Comparison of ENCODE assay signal across 25 cellular contexts in the genomic region with DNA sequence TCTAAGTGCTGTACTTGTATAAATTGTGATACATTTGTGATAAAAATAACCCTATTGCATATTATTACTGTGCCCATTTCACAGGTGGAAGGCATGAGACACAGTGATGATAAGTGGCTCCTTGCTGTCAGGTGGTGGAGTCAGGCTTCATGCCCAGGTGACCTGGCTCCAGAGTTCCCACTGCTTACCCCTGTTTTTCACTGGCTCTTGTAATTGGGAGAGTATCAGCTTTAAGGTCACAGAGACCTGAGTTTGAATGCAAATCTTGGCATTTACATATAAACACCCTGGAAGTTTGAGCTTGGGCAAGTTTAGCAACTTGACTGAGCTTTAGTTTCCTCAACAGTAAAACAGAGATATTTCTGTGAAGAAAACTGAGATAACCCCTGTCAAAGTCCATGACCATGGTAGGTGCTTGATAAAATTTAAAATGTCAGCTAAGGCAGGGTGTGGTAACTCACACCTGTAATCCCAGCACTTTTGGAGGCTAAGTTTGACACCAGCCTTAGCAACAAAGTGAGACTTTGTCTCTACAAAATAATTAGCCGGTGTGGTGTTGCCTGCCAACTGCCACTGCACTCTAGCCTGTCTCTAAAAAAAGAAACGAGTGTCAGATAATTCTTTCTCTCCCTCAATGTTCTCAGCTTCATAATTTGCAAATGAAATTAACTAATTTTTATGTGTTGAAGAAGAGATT. TPM values are rescaled to one million over a fixed set of nuclear protein-coding genes. Genes with fewer than 3 reads are reported as not detected.
DNase-seq lines count a peak whose midpoint lies in the region; ATAC-seq and TF ChIP-seq lines count a peak whose summit lies in the region.
"Had no signal": no experiment of that assay in that cellular context is flagged by ENCODE, and none has a peak within 500 bp of the region (broad histone marks: within the 10 kb centered on the region; RNA-seq: fewer than 3 reads in every experiment).

No MANE protein-coding gene starts in this region.

- H3K27ac Mint-ChIP-seq in H9, result peak overlapping the region; percentile 24 to 89 (median 81)
- H3K27ac Mint-ChIP-seq in endodermal cell, result peak overlapping the region; percentile 41
- peak overlapping the region in 1 of 10 donors; percentile 17 for H3K27ac Mint-ChIP-seq in naive thymus-derived CD8-positive, alpha-beta T cell
- no peak overlapping the region for H3K27ac Mint-ChIP-seq in CD14-positive monocyte
- H3K27ac Mint-ChIP-seq: activated CD4-positive, alpha-beta memory T cell treated with anti-CD3 and anti-CD28 coated beads for 36 hours; memory B cell had no signal

- H3K79me2 ChIP-seq in H9 (ENCODE audit: insufficient read depth, low read length) (no peaks in the 10 kb centered on the region), trophoblast cell (ENCODE audit: control insufficient read depth, insufficient read depth, low read length, poor library complexity) (no peaks in the 10 kb centered on the region)

- no peak overlapping the region for H3T11ph ChIP-seq in H9 (ENCODE audit: low read length)

- H3K9me3 Mint-ChIP-seq in H9 (peaks cover 0 to 3% of the 10 kb centered on the region in 2 experiments; a peak in 1 of 5 replicates), endodermal cell (peaks cover 6% of the 10 kb centered on the region), CD14-positive monocyte (peaks cover 0 to 5% (median 3%) of the 10 kb centered on the region in 7 donors)
- peaks cover 0 to 2% (median 0%) of the 10 kb centered on the region in 9 donors for H3K9me3 Mint-ChIP-seq in naive thymus-derived CD8-positive, alpha-beta T cell
- H3K9me3 Mint-ChIP-seq: memory B cell had no signal

- H3K4me1 ChIP-seq in H9 (ENCODE audit: insufficient read depth, low read length) (peaks cover 13% of the 10 kb centered on the region), endodermal cell (ENCODE audit: control insufficient read depth, insufficient read depth, low read length) (peaks cover 20% of the 10 kb centered on the region), iPS DF 6.9 (ENCODE audit: control insufficient read depth, insufficient read depth, low read length) (peaks cover 3% of the 10 kb centered on the region), trophoblast cell (ENCODE audit: control insufficient read depth in 1 of 2, insufficient read depth in 2 of 2, low read length in 2 of 2) (no peaks in the 10 kb centered on the region)
- H3K4me1 ChIP-seq: psoas muscle, SJSA1, thyroid gland had no signal

- peak overlapping the region; percentile 41 for H3K4me2 ChIP-seq in H9 (ENCODE audit: insufficient read depth, insufficient read length, low read length)
- H3K4me2 ChIP-seq in trophoblast cell (ENCODE audit: low read length), result no peak overlapping the region

- H3K4me3 Mint-ChIP-seq in H9 (peak overlapping the region in 1 of 2 experiments; percentile 13; a peak in 3 of 5 replicates), endodermal cell (no peak overlapping the region), CD14-positive monocyte (no peak overlapping the region)
- H3K4me3 Mint-ChIP-seq in naive thymus-derived CD8-positive, alpha-beta T cell, result no peak overlapping the region
- H3K4me3 Mint-ChIP-seq: activated CD4-positive, alpha-beta memory T cell treated with anti-CD3 and anti-CD28 coated beads for 36 hours; memory B cell had no signal

- H3K23ac ChIP-seq in H9 (ENCODE audit: insufficient read length, low read depth, low read length) (no peak overlapping the region), trophoblast cell (ENCODE audit: low read length) (peak overlapping the region; percentile 98)

- H3K27ac ChIP-seq in H9 (ENCODE audit: insufficient read length, low read depth, low read length), result no peak overlapping the region
- H3K27ac ChIP-seq in endodermal cell (ENCODE audit: low read depth, low read length), result no peak overlapping the region
- no peak overlapping the region for H3K27ac ChIP-seq in iPS DF 6.9 (ENCODE audit: low read length)
- H3K27ac ChIP-seq in trophoblast cell (ENCODE audit: low read depth, low read length), result no peak overlapping the region
- H3K27ac ChIP-seq: brain microvascular endothelial cell, psoas muscle, SJSA1, stomach, thyroid gland had no signal

- intact Hi-C loops in CD14-positive monocyte (cut with micrococcal nuclease), result no loop called here

- H3K9ac ChIP-seq in H9 (ENCODE audit: extremely low read depth, insufficient read length, low read length), result no peak overlapping the region
- H3K9ac ChIP-seq in endodermal cell (ENCODE audit: extremely low read depth, low read length, poor library complexity, severe bottlenecking), result no peak overlapping the region
- H3K9ac ChIP-seq in trophoblast cell (ENCODE audit: low read length), result no peak overlapping the region

- H3K36me3 ChIP-seq in endodermal cell (ENCODE audit: control insufficient read depth, insufficient read depth, low read length), result no peaks in the 10 kb centered on the region
- H3K36me3 ChIP-seq in iPS DF 6.9 (ENCODE audit: control insufficient read depth, insufficient read depth, low read length), result no peaks in the 10 kb centered on the region
- H3K36me3 ChIP-seq in trophoblast cell (ENCODE audit: control insufficient read depth in 1 of 2, insufficient read depth in 2 of 2, low read length in 2 of 2), result no peaks in the 10 kb centered on the region
- H3K36me3 ChIP-seq: brain microvascular endothelial cell, HAP-1, SJSA1, stomach, thyroid gland had no signal

- H2BK120ac ChIP-seq in H9 (ENCODE audit: low read depth, low read length, poor library complexity, severe bottlenecking) (no peak overlapping the region), trophoblast cell (ENCODE audit: insufficient read depth, low read length, poor library complexity) (no peak overlapping the region)

- TF ChIP-seq CTCF in H9 (conservative IDR thresholded peaks at IDR 0.05) (no peak), endodermal cell (conservative IDR thresholded peaks at IDR 0.05) (no peak), CD14-positive monocyte (IDR thresholded peaks at IDR 0.05) (no peak)

- H3K4ac ChIP-seq in H9 (ENCODE audit: low read depth, low read length) (no peak overlapping the region), trophoblast cell (ENCODE audit: low read depth, low read length) (no peak overlapping the region)

- peak; percentile 65 for DNase-seq in H9
- peak; percentile 48 for DNase-seq in endodermal cell
- DNase-seq in iPS DF 6.9 (ENCODE audit: low read depth, low spot score), result peak; percentile 55
- no peak for DNase-seq in trophoblast cell
- DNase-seq in naive thymus-derived CD8-positive, alpha-beta T cell, result no peak
- no peak for DNase-seq in CD14-positive monocyte (ENCODE audit: low spot score)
- DNase-seq in stimulated activated CD4-positive, alpha-beta T cell treated with anti-CD3 and anti-CD28 coated beads, Interleukin-2, amount 100 ng/mL, for 48 hours, result no peak
- DNase-seq: activated CD4-positive, alpha-beta memory T cell treated with anti-CD3 and anti-CD28 coated beads for 36 hours; activated CD8-positive, alpha-beta memory T cell treated with anti-CD3 and anti-CD28 coated beads, Interleukin-2, amount 50 U/mL, for 48 hours; activated naive CD4-positive, alpha-beta T cell treated with anti-CD3 and anti-CD28 coated beads, Interleukin-2, amount 50 U/mL, for 16 hours; amniotic stem cell; brain microvascular endothelial cell; NCI-H187; NCI-H748 treated with DMSO at 0.1 percent for 48 hours; occipital lobe; psoas muscle; stomach; T-helper 1 cell; thyroid gland had no signal

- no peaks in the 10 kb centered on the region for H3K23me2 ChIP-seq in H9 (ENCODE audit: insufficient read length, low read depth, low read length, poor library complexity, severe bottlenecking)

- H3K9me3 ChIP-seq in H9 (ENCODE audit: control insufficient read depth, low read depth, low read length), result no peaks in the 10 kb centered on the region
- peaks cover 4% of the 10 kb centered on the region for H3K9me3 ChIP-seq in endodermal cell (ENCODE audit: control insufficient read depth, low read length)
- H3K9me3 ChIP-seq in iPS DF 6.9 (ENCODE audit: control insufficient read depth, insufficient read depth, low read length), result no peaks in the 10 kb centered on the region
- H3K9me3 ChIP-seq in trophoblast cell (ENCODE audit: insufficient read depth, low read depth, low read length), result no peaks in the 10 kb centered on the region
- H3K9me3 ChIP-seq: HAP-1, psoas muscle, SJSA1, stomach, thyroid gland had no signal

- no peak overlapping the region for H4K91ac ChIP-seq in H9 (ENCODE audit: insufficient read length, low read depth, low read length)
- no peak overlapping the region for H4K91ac ChIP-seq in trophoblast cell (ENCODE audit: low read depth, low read length)

- H3K4me1 Mint-ChIP-seq in H9 (peaks cover 57 to 61% of the 10 kb centered on the region in 2 experiments), endodermal cell (peaks cover 56% of the 10 kb centered on the region), CD14-positive monocyte (no peaks in the 10 kb centered on the region)
- H3K4me1 Mint-ChIP-seq in naive thymus-derived CD8-positive, alpha-beta T cell, result peaks cover 0 to 8% (median 3%) of the 10 kb centered on the region in 4 donors

- no peak overlapping the region for H2BK15ac ChIP-seq in H9 (ENCODE audit: low read depth, low read length)

- no peaks in the 10 kb centered on the region for H4K20me1 ChIP-seq in H9 (ENCODE audit: control insufficient read depth, insufficient read depth, insufficient read length)

- H2AK5ac ChIP-seq in H9 (ENCODE audit: insufficient read length, low read length) (no peak overlapping the region), trophoblast cell (ENCODE audit: low read length) (no peak overlapping the region)

- H2BK5ac ChIP-seq in H9 (ENCODE audit: insufficient read length, low read length) (no peak overlapping the region), trophoblast cell (ENCODE audit: low read depth, low read length, poor library complexity) (no peak overlapping the region)

- POLR2A ChIA-PET in naive thymus-derived CD8-positive, alpha-beta T cell (lab: Charles Lee), result no interaction called here

- H3K4me3 ChIP-seq in endodermal cell (ENCODE audit: low read length) (no peak overlapping the region), iPS DF 6.9 (ENCODE audit: low read length) (no peak overlapping the region), trophoblast cell (ENCODE audit: low read depth, low read length) (no peak overlapping the region)
- H3K4me3 ChIP-seq: GM12878, HAP-1, psoas muscle, SJSA1, stomach, thyroid gland had no signal

- no peaks in the 10 kb centered on the region for H3K27me3 Mint-ChIP-seq in H9 (ENCODE audit: low read depth)
- no peaks in the 10 kb centered on the region for H3K27me3 Mint-ChIP-seq in endodermal cell (ENCODE audit: insufficient read depth)
- peaks cover 4 to 10% (median 7%) of the 10 kb centered on the region in 5 donors for H3K27me3 Mint-ChIP-seq in naive thymus-derived CD8-positive, alpha-beta T cell
- peaks cover 2 to 3% (median 2%) of the 10 kb centered on the region in 3 donors for H3K27me3 Mint-ChIP-seq in CD14-positive monocyte (ENCODE audit: low read depth in 3 of 3)

- H2BK20ac ChIP-seq in H9 (ENCODE audit: low read depth, low read length, poor library complexity, severe bottlenecking), result no peak overlapping the region

- H3K79me1 ChIP-seq in H9 (ENCODE audit: insufficient read depth, low read depth, low read length, poor library complexity, severe bottlenecking) (no peaks in the 10 kb centered on the region), trophoblast cell (ENCODE audit: low read length) (no peaks in the 10 kb centered on the region)

- no peak for ATAC-seq in naive thymus-derived CD8-positive, alpha-beta T cell
- ATAC-seq in GM18498 (IDR thresholded peaks at IDR 0.05; ENCODE audit: unreplicated experiment), result no peak
- ATAC-seq: activated CD4-positive, CD25-positive, alpha-beta regulatory T cell treated with anti-CD3 and anti-CD28 coated beads, Interleukin-2, amount 50 U/mL, for 24 hours; GM12878; psoas muscle had no signal

- WGBS in H9 (ENCODE audit: extremely low coverage, insufficient read length, low lambda C conversion rate), result no CpG with 5 or more reads among the region's 2 CpGs
- 60 to 88% methylated on average over 1 to 2 of the region's 2 CpGs for WGBS in endodermal cell (ENCODE audit: insufficient coverage in 1 of 2, insufficient read length in 1 of 2), 2 experiments
- no CpG with 5 or more reads among the region's 2 CpGs for WGBS in iPS DF 6.9 (ENCODE audit: insufficient coverage, insufficient read length)
- no CpG with 5 or more reads among the region's 2 CpGs for WGBS in trophoblast cell (ENCODE audit: extremely low coverage, insufficient coverage, insufficient read length)

- H4K8ac ChIP-seq in H9 (replicated peaks; ENCODE audit: insufficient read length, low read depth, low read length) (no peak overlapping the region), trophoblast cell (ENCODE audit: low read depth, low read length) (no peak overlapping the region)

- H3K56ac ChIP-seq in H9 (ENCODE audit: insufficient read length, low read depth, low read length), result no peak overlapping the region

- H3K14ac ChIP-seq in H9 (ENCODE audit: insufficient read depth, low read length), result no peak overlapping the region
- H3K14ac ChIP-seq in trophoblast cell (ENCODE audit: low read length), result no peak overlapping the region

- H3K36me3 Mint-ChIP-seq in H9 (ENCODE audit: insufficient read depth in 1 of 3, low read depth in 3 of 3) (no peaks in the 10 kb centered on the region), endodermal cell (ENCODE audit: low read depth) (no peaks in the 10 kb centered on the region), CD14-positive monocyte (no peaks in the 10 kb centered on the region)
- peaks cover 0 to 2% (median 0%) of the 10 kb centered on the region in 3 donors for H3K36me3 Mint-ChIP-seq in naive thymus-derived CD8-positive, alpha-beta T cell
- H3K36me3 Mint-ChIP-seq: activated CD4-positive, alpha-beta memory T cell treated with anti-CD3 and anti-CD28 coated beads for 36 hours; memory B cell had no signal

- H4K5ac ChIP-seq in H9 (ENCODE audit: insufficient read length, low read depth, low read length), result no peak overlapping the region

- no peak overlapping the region for H2AFZ ChIP-seq in H9 (ENCODE audit: low read length)
- H2AFZ ChIP-seq in trophoblast cell (ENCODE audit: insufficient read depth, low read length, poor library complexity), result no peak overlapping the region

- H3K18ac ChIP-seq in H9 (ENCODE audit: insufficient read length, low read depth, low read length), result no peak overlapping the region
- no peak overlapping the region for H3K18ac ChIP-seq in trophoblast cell (ENCODE audit: low read length)

- H3K27me3 ChIP-seq in H9 (ENCODE audit: insufficient read depth, low read length), result no peaks in the 10 kb centered on the region
- no peaks in the 10 kb centered on the region for H3K27me3 ChIP-seq in endodermal cell (ENCODE audit: control insufficient read depth, insufficient read depth, low read length, poor library complexity, severe bottlenecking)
- no peaks in the 10 kb centered on the region for H3K27me3 ChIP-seq in iPS DF 6.9 (ENCODE audit: control insufficient read depth, insufficient read depth, low read length)
- no peaks in the 10 kb centered on the region for H3K27me3 ChIP-seq in trophoblast cell (ENCODE audit: insufficient read depth, low read length)
- H3K27me3 ChIP-seq: brain microvascular endothelial cell, stomach, thyroid gland had no signal

- H4K12ac ChIP-seq in trophoblast cell (ENCODE audit: low read depth, low read length), result no peak overlapping the region

- H2BK12ac ChIP-seq in H9 (ENCODE audit: insufficient read length, low read depth, low read length), result no peak overlapping the region
- H2BK12ac ChIP-seq in trophoblast cell (ENCODE audit: low read length), result no peak overlapping the region

RNA-seq across cellular contexts. Expression of a gene that starts 29.2 kb away (rescaled TPM):
- total RNA-seq in H9 (2021) (48.4 and 49.1 TPM in 2 replicates), endodermal cell (10 to 100 TPM; 45.4 to 47.7 TPM)
- 83.1 TPM for polyA plus RNA-seq in endodermal cell (2013, experiment 1 of 2)
- 71.7 TPM for polyA plus RNA-seq in endodermal cell (2013, experiment 2 of 2)
- 21.8 TPM in 2 replicates for polyA plus RNA-seq in trophoblast cell (2013)
- 100 to 1,000 TPM; 145 to 147 TPM for total RNA-seq in naive thymus-derived CD8-positive, alpha-beta T cell
- 100 to 1,000 TPM; 260 to 287 (median 260) TPM for polyA plus RNA-seq in naive thymus-derived CD8-positive, alpha-beta T cell
- 100 to 1,000 TPM; 142 to 165 TPM for polyA plus RNA-seq in CD14-positive monocyte

Comparison
In these comparisons a context has a peak if more than half of its experiments do, and no peak if none do; other contexts are left out.
1. DNase-seq: peak in H9 (single experiment), endodermal cell (single experiment) and iPS DF 6.9 (single experiment); none in trophoblast cell (0 of 2), naive thymus-derived CD8-positive, alpha-beta T cell (0 of 10), CD14-positive monocyte (single experiment) and stimulated activated CD4-positive, alpha-beta T cell treated with anti-CD3 and anti-CD28 coated beads, Interleukin-2, amount 100 ng/mL, for 48 hours (0 of 2).
2. H3K27ac Mint-ChIP-seq: peak in H9 (3 of 3) and endodermal cell (single experiment); none in CD14-positive monocyte (0 of 7).